ENCODE assay signal across 13 cellular contexts in the genomic region with DNA sequence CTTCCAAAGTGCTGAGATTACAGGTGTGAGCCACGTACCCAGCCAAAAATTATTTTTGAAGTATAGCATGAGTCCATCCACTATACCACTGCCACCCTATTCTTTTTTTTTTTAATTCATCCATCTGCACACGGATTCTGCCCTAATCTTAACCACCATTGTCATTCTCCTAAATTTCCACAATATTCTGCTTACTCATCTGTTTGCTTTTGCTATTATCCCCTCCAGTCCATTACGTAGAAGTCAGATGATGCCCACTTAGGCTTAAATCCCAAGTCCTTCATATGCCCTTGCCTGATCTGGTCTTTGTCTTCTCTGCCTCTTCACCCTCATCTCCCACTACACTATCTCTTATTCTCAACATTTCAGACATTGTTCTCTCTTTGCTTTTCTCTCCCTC.
DNase-seq lines count a peak whose midpoint lies in the region; ATAC-seq and TF ChIP-seq lines count a peak whose summit lies in the region.
"Had no signal": no experiment of that assay in that cellular context is flagged by ENCODE, and none has a peak within 500 bp of the region (broad histone marks: within the 10 kb centered on the region; RNA-seq: fewer than 3 reads in every experiment).

No MANE protein-coding gene starts in this region.

- peak overlapping the region; percentile 83 for H2BK12ac ChIP-seq in H9 (ENCODE audit: insufficient read length, low read depth, low read length)

- H3K4me3 ChIP-seq in Caco-2 (ENCODE audit: low read depth, low read length), result no peak overlapping the region
- H3K4me3 ChIP-seq: BLaER1 treated with 17β-estradiol and CSF1 and Interleukin-3, amounts not matched to agents 10 nM and 100 nM; SK-N-MC had no signal

- H3T11ph ChIP-seq in H9 (ENCODE audit: low read length), result no peak overlapping the region

- H3K4me3 Mint-ChIP-seq in Caco-2 (ENCODE audit: unreplicated experiment) (no peak overlapping the region), H9 (no peak overlapping the region), chondrocyte (ENCODE audit: unreplicated experiment) (no peak overlapping the region), nephron progenitor cell (no peak overlapping the region)

- no peaks in the 10 kb centered on the region for H3K23me2 ChIP-seq in H9 (ENCODE audit: insufficient read length, low read depth, low read length, poor library complexity, severe bottlenecking)

- DNase-seq in Caco-2, result no peak
- DNase-seq in H9, result no peak
- DNase-seq in chondrocyte (ENCODE audit: low spot score), result no peak
- DNase-seq in nephron progenitor cell, result no peak
- DNase-seq in 8988T, result no peak
- DNase-seq: NCI-H2029 treated with DMSO at 0.1 percent for 48 hours, NCI-H226, NCI-H526 treated with DMSO at 0.1 percent for 48 hours had no signal

- no CpG with 5 or more reads among the region's 3 CpGs for WGBS in H9 (ENCODE audit: extremely low coverage, insufficient read length, low lambda C conversion rate)

- H3K27me3 ChIP-seq in Caco-2 (replicated peaks; ENCODE audit: control insufficient read depth, insufficient read depth, low read length) (no peaks in the 10 kb centered on the region), H9 (ENCODE audit: insufficient read depth, low read length) (no peaks in the 10 kb centered on the region)
- H3K27me3 ChIP-seq: BLaER1 treated with 17β-estradiol and CSF1 and Interleukin-3, amounts not matched to agents 10 nM and 100 nM had no signal

- H3K9me3 ChIP-seq in Caco-2 (no peaks in the 10 kb centered on the region), H9 (ENCODE audit: control insufficient read depth, low read depth, low read length) (no peaks in the 10 kb centered on the region)
- H3K9me3 ChIP-seq: BLaER1 treated with 17β-estradiol and CSF1 and Interleukin-3, amounts not matched to agents 10 nM and 100 nM had no signal

- intact Hi-C loops in Caco-2 (cut with micrococcal nuclease; ENCODE audit: unreplicated experiment), result loop anchor here (1.0 kb wide), 1 partner anchor 7 kb away; no protein-coding TSS in a partner anchor

- CTCF ChIA-PET in Caco-2 (lab: Charles Lee), result no interaction called here

- H2BK5ac ChIP-seq in H9 (ENCODE audit: insufficient read length, low read length), result peak overlapping the region; percentile 88

- no peak overlapping the region for H3K23ac ChIP-seq in H9 (ENCODE audit: insufficient read length, low read depth, low read length)

- ATAC-seq in HG03460 (IDR thresholded peaks at IDR 0.05; ENCODE audit: unreplicated experiment) (no peak), HG03280 (IDR thresholded peaks at IDR 0.05; ENCODE audit: unreplicated experiment) (no peak), HG02763 (IDR thresholded peaks at IDR 0.05; ENCODE audit: unreplicated experiment) (no peak)

- H3K4me1 ChIP-seq in Caco-2 (peaks cover 18% of the 10 kb centered on the region), H9 (ENCODE audit: insufficient read depth, low read length) (peaks cover 30% of the 10 kb centered on the region)

- H3K79me1 ChIP-seq in H9 (ENCODE audit: insufficient read depth, low read depth, low read length, poor library complexity, severe bottlenecking), result peaks cover 5% of the 10 kb centered on the region

- H2BK15ac ChIP-seq in H9 (ENCODE audit: low read depth, low read length), result no peak overlapping the region

- H3K18ac ChIP-seq in H9 (ENCODE audit: insufficient read length, low read depth, low read length), result peak overlapping the region; percentile 75

- H2AFZ ChIP-seq in H9 (ENCODE audit: low read length), result no peak overlapping the region

- peak overlapping the region; percentile 14 for H3K9ac ChIP-seq in H9 (ENCODE audit: extremely low read depth, insufficient read length, low read length)
- H3K9ac ChIP-seq: BLaER1 treated with 17β-estradiol and CSF1 and Interleukin-3, amounts not matched to agents 10 nM and 100 nM had no signal

- H3K9me3 Mint-ChIP-seq in Caco-2 (ENCODE audit: unreplicated experiment) (no peaks in the 10 kb centered on the region), H9 (no peaks in the 10 kb centered on the region), chondrocyte (ENCODE audit: low read depth) (no peaks in the 10 kb centered on the region), nephron progenitor cell (no peaks in the 10 kb centered on the region)

- H4K20me1 ChIP-seq in H9 (ENCODE audit: control insufficient read depth, insufficient read depth, insufficient read length), result no peaks in the 10 kb centered on the region
- H4K20me1 ChIP-seq: BLaER1 treated with 17β-estradiol and CSF1 and Interleukin-3, amounts not matched to agents 10 nM and 100 nM had no signal

- peaks cover 9% of the 10 kb centered on the region for H3K36me3 Mint-ChIP-seq in Caco-2 (ENCODE audit: insufficient read depth, unreplicated experiment)
- peaks cover 4 to 14% (median 12%) of the 10 kb centered on the region in 3 experiments; a peak in 5 of 7 replicates for H3K36me3 Mint-ChIP-seq in H9 (ENCODE audit: insufficient read depth in 1 of 3, low read depth in 3 of 3)
- no peaks in the 10 kb centered on the region for H3K36me3 Mint-ChIP-seq in chondrocyte (ENCODE audit: low read depth)
- peaks cover 17% of the 10 kb centered on the region for H3K36me3 Mint-ChIP-seq in nephron progenitor cell (ENCODE audit: low read depth)

- H3K56ac ChIP-seq in H9 (ENCODE audit: insufficient read length, low read depth, low read length), result no peak overlapping the region

- H2BK20ac ChIP-seq in H9 (ENCODE audit: low read depth, low read length, poor library complexity, severe bottlenecking), result no peak overlapping the region

- H2BK120ac ChIP-seq in H9 (ENCODE audit: low read depth, low read length, poor library complexity, severe bottlenecking), result peak overlapping the region; percentile 14

- H3K14ac ChIP-seq in H9 (ENCODE audit: insufficient read depth, low read length), result no peak overlapping the region

- H4K8ac ChIP-seq in H9 (replicated peaks; ENCODE audit: insufficient read length, low read depth, low read length), result no peak overlapping the region

- no peaks in the 10 kb centered on the region for H3K36me3 ChIP-seq in Caco-2 (ENCODE audit: control insufficient read depth, insufficient read depth, low read length)
- H3K36me3 ChIP-seq: BLaER1 treated with 17β-estradiol and CSF1 and Interleukin-3, amounts not matched to agents 10 nM and 100 nM had no signal

- TF ChIP-seq CTCF in Caco-2 (IDR thresholded peaks at IDR 0.05; ENCODE audit: insufficient read depth in 1 of 2, low read depth in 1 of 2, low read length in 1 of 2, severe bottlenecking in 1 of 2, unreplicated experiment in 1 of 2), result no peak
- no peak for TF ChIP-seq CTCF in H9 (conservative IDR thresholded peaks at IDR 0.05)
- TF ChIP-seq CTCF in chondrocyte (IDR thresholded peaks at IDR 0.05), result no peak
- no peak for TF ChIP-seq CTCF in nephron progenitor cell (IDR thresholded peaks at IDR 0.05)

- H3K27ac Mint-ChIP-seq in Caco-2 (ENCODE audit: unreplicated experiment) (peak overlapping the region; percentile 28), H9 (peak overlapping the region; percentile 27 to 84 (median 58); a peak in 6 of 7 replicates), chondrocyte (ENCODE audit: unreplicated experiment) (peak overlapping the region; percentile 34), nephron progenitor cell (peak overlapping the region; percentile 15)

- H3K4me1 Mint-ChIP-seq in Caco-2 (ENCODE audit: low read depth, unreplicated experiment) (peaks cover 18% of the 10 kb centered on the region), H9 (peaks cover 61 to 63% of the 10 kb centered on the region in 2 experiments), chondrocyte (ENCODE audit: low read depth) (peaks cover 40% of the 10 kb centered on the region), nephron progenitor cell (peaks cover 37% of the 10 kb centered on the region)

- peaks cover 13% of the 10 kb centered on the region; the same call in 1 of the 2 replicates for H3K79me2 ChIP-seq in H9 (ENCODE audit: insufficient read depth, low read length)

- H4K91ac ChIP-seq in H9 (ENCODE audit: insufficient read length, low read depth, low read length), result peak overlapping the region; percentile 65

- H3K27me3 Mint-ChIP-seq in Caco-2 (ENCODE audit: insufficient read depth, unreplicated experiment), result no peaks in the 10 kb centered on the region
- no peaks in the 10 kb centered on the region for H3K27me3 Mint-ChIP-seq in H9 (ENCODE audit: low read depth)
- H3K27me3 Mint-ChIP-seq in chondrocyte (ENCODE audit: low read depth), result no peaks in the 10 kb centered on the region
- no peaks in the 10 kb centered on the region for H3K27me3 Mint-ChIP-seq in nephron progenitor cell (ENCODE audit: low read depth, poor library complexity)

- H3K27ac ChIP-seq in H9 (ENCODE audit: insufficient read length, low read depth, low read length), result peak overlapping the region; percentile 70
- H3K27ac ChIP-seq: BLaER1 treated with 17β-estradiol and CSF1 and Interleukin-3, amounts not matched to agents 10 nM and 100 nM; SK-N-MC had no signal

- H3K4ac ChIP-seq in H9 (ENCODE audit: low read depth, low read length), result no peak overlapping the region

- POLR2A ChIA-PET in Caco-2 (lab: Charles Lee), result no interaction called here

- H2AK5ac ChIP-seq in H9 (ENCODE audit: insufficient read length, low read length), result peak overlapping the region; percentile 33

- no TSS peak for BruUV-seq in Caco-2 (replicated peaks; lab: Mats Ljungman, UMichigan)

- H4K5ac ChIP-seq in H9 (ENCODE audit: insufficient read length, low read depth, low read length), result peak overlapping the region; percentile 17

- no peak overlapping the region for H3K4me2 ChIP-seq in H9 (ENCODE audit: insufficient read depth, insufficient read length, low read length)
- H3K4me2 ChIP-seq: BLaER1 treated with 17β-estradiol and CSF1 and Interleukin-3, amounts not matched to agents 10 nM and 100 nM had no signal
